1 cellular context compared by ENCODE assay signal in the genomic region with DNA sequence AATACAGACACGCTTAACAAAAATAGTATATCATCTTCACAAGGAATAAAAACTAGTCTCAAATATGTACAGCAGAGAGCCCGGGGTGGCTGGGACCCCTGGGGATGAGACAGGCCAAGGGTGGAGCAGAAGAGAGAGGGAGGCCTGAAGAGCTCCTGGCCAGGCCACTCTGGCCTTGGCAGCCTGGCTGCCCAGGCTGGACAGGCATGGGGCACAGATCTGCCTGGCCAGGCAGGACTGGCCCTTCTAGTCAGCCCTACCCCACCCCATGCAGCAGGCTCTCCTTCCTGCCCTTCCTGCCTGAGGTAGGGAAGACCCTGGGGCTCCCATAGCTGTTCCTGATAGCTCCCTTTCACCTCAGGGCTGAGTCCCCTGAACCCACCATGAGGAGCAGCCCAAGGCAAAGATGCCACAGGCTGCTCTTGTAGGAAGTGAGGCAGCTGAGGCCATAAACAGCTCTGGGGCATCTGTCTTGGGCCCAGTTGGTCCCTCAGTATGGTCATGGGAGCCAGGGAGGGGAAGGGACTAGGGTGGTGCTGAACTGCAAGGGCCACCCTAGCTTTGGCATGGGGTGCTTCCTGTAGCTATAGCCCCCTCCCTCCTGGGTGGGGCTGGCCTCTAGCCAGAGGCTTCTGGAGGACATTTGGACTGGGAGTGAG.
TF ChIP-seq lines count a peak whose summit lies in the region.

No MANE protein-coding gene starts in this region.

TF ChIP-seq in IMR-90, 13 proteins besides CTCF, POLR2A, EP300 and RAD21 (continued from another document):
- TF ChIP-seq RCOR1 (IDR thresholded peaks at IDR 0.05; ENCODE audit: insufficient replicate concordance, low read length) (no peak), MXI1 (IDR thresholded peaks at IDR 0.05; ENCODE audit: borderline replicate concordance, low read depth, low read length) (no peak), CHD1 (IDR thresholded peaks at IDR 0.05; ENCODE audit: low read depth, low read length) (no peak), MAZ (IDR thresholded peaks at IDR 0.05; ENCODE audit: borderline replicate concordance, low read depth, low read length) (no peak), RFX5 (IDR thresholded peaks at IDR 0.05; ENCODE audit: low read depth, low read length) (no peak), SMC3 (IDR thresholded peaks at IDR 0.05; ENCODE audit: low read depth, low read length) (no peak)
